ENCODE assay signal across 33 cellular contexts in the genomic region with DNA sequence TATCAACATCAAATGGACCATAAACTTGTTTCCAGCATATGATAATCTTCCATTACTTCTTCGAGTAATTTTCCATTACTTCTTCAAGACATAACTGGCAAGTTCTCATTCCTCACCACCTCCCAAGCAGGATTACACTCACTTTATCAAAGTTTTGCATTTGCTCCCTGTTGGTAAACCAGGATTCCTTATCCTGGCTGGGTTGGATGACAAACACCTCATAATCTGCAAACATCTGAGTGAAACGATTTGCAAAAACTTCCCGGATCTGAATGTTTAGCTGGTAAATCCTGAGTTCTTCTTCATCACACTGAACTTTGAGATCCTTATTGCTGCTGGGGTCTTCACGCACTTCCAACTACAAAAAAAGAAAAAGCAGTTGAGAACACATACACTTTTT.
"Had no signal": no experiment of that assay in that cellular context is flagged by ENCODE, and none has a peak within 500 bp of the region (broad histone marks: within the 10 kb centered on the region; RNA-seq: fewer than 3 reads in every experiment).

No MANE protein-coding gene starts in this region.

- H3K9me3 Mint-ChIP-seq: activated CD4-positive, alpha-beta memory T cell treated with anti-CD3 and anti-CD28 coated beads, Interleukin-2, amount 10 ng/mL, durations not matched to agents 7 days and 5 days; activated naive CD8-positive, alpha-beta T cell treated with anti-CD3 and anti-CD28 coated beads, Interleukin-2, amount 10 ng/mL, durations not matched to agents 7 days and 5 days; central memory CD8-positive, alpha-beta T cell had no signal

- H3K27me3 ChIP-seq: ascending aorta, cardiac muscle cell had no signal

- H3K9me3 ChIP-seq: ascending aorta had no signal

- H3K4me3 ChIP-seq: ascending aorta, cardiac muscle cell, PC-9 had no signal

- DNase-seq: activated CD4-positive, alpha-beta memory T cell treated with anti-CD3 and anti-CD28 coated beads, Interleukin-2, amount 10 ng/mL, durations not matched to agents 7 days and 5 days; activated CD4-positive, alpha-beta T cell treated with anti-CD3 and anti-CD28 coated beads for 1 hour; activated CD4-positive, alpha-beta T cell treated with anti-CD3 and anti-CD28 coated beads for 48 hours; activated CD4-positive, CD25-positive, alpha-beta regulatory T cell; activated CD8-positive, alpha-beta memory T cell treated with anti-CD3 and anti-CD28 coated beads for 24 hours; activated CD8-positive, alpha-beta memory T cell treated with anti-CD3 and anti-CD28 coated beads, Interleukin-2, amount 10 ng/mL, durations not matched to agents 7 days and 5 days; activated CD8-positive, alpha-beta memory T cell treated with anti-CD3 and anti-CD28 coated beads, Interleukin-2, amount 50 U/mL, for 48 hours; activated effector memory CD4-positive, alpha-beta T cell treated with Interleukin-2 at 50 U/mL for 16 hours; activated naive CD4-positive, alpha-beta T cell treated with anti-CD3 and anti-CD28 coated beads, Interleukin-2, amount 50 U/mL, for 16 hours; activated naive CD8-positive, alpha-beta T cell treated with anti-CD3 and anti-CD28 coated beads, Interleukin-2, amount 10 ng/mL, durations not matched to agents 7 days and 5 days; activated T-cell treated with anti-CD3 and anti-CD28 coated beads, Interleukin-2, amount 50 U/mL, for 48 hours; amygdala; Kasumi-1; KBM-7; MM.1S; MV-4-11; NCI-H1092; NCI-H1436 treated with DMSO at 0.1 percent for 48 hours; NCI-H1694 treated with DMSO at 0.1 percent for 48 hours; NCI-H2029; NCI-H345; NCI-H526; NCI-H748 treated with DMSO at 0.1 percent for 48 hours; PC-9; Right ventricle myocardium superior; SW 1271; T-helper 1 cell; T-helper 2 cell; T-helper 9 cell had no signal

- H3K4me2 ChIP-seq: PC-9 had no signal

- H3K27ac ChIP-seq: ascending aorta, cardiac muscle cell, PC-9, VCaP had no signal

- H3K4me3 Mint-ChIP-seq: activated CD4-positive, alpha-beta memory T cell treated with anti-CD3 and anti-CD28 coated beads, Interleukin-2, amount 10 ng/mL, durations not matched to agents 7 days and 5 days; activated CD8-positive, alpha-beta memory T cell treated with anti-CD3 and anti-CD28 coated beads, Interleukin-2, amount 10 ng/mL, durations not matched to agents 7 days and 5 days; activated naive CD8-positive, alpha-beta T cell treated with anti-CD3 and anti-CD28 coated beads, Interleukin-2, amount 10 ng/mL, durations not matched to agents 7 days and 5 days; central memory CD8-positive, alpha-beta T cell had no signal

- H3K27ac Mint-ChIP-seq: activated CD4-positive, alpha-beta memory T cell treated with anti-CD3 and anti-CD28 coated beads, Interleukin-2, amount 10 ng/mL, durations not matched to agents 7 days and 5 days; activated CD8-positive, alpha-beta memory T cell treated with anti-CD3 and anti-CD28 coated beads, Interleukin-2, amount 10 ng/mL, durations not matched to agents 7 days and 5 days; activated naive CD8-positive, alpha-beta T cell treated with anti-CD3 and anti-CD28 coated beads, Interleukin-2, amount 10 ng/mL, durations not matched to agents 7 days and 5 days had no signal

- H2AFZ ChIP-seq: PC-9 had no signal

- H3K4me1 ChIP-seq: ascending aorta had no signal

- H3K4me1 Mint-ChIP-seq: central memory CD8-positive, alpha-beta T cell had no signal

- H3K27me3 Mint-ChIP-seq: activated CD4-positive, alpha-beta memory T cell treated with anti-CD3 and anti-CD28 coated beads, Interleukin-2, amount 10 ng/mL, durations not matched to agents 7 days and 5 days; activated CD8-positive, alpha-beta memory T cell treated with anti-CD3 and anti-CD28 coated beads, Interleukin-2, amount 10 ng/mL, durations not matched to agents 7 days and 5 days; activated naive CD8-positive, alpha-beta T cell treated with anti-CD3 and anti-CD28 coated beads, Interleukin-2, amount 10 ng/mL, durations not matched to agents 7 days and 5 days; central memory CD8-positive, alpha-beta T cell had no signal

- ATAC-seq: activated CD8-positive, alpha-beta memory T cell treated with anti-CD3 and anti-CD28 coated beads, Interleukin-2, amount 10 ng/mL, durations not matched to agents 7 days and 5 days had no signal
